In genomic region chr20:34637245-34638185, GRCh38 we compare ENCODE assay signal across 10 cellular contexts. TPM values are rescaled to one million over a fixed set of nuclear protein-coding genes. Genes with fewer than 3 reads are reported as not detected.
A peak's percentile ranks its signal among the peaks of the same experiment; 100 is the strongest.
DNase-seq lines count a peak whose midpoint lies in the region; ATAC-seq and TF ChIP-seq lines count a peak whose summit lies in the region.
"Had no signal": no experiment of that assay in that cellular context is flagged by ENCODE, and none has a peak within 500 bp of the region (broad histone marks: within the 10 kb centered on the region; RNA-seq: fewer than 3 reads in every experiment).

No MANE protein-coding gene starts in this region.

- H3K27ac ChIP-seq in muscle layer of colon (ENCODE audit: low read depth, low read length), result peak overlapping the region; percentile 19
- H3K27ac ChIP-seq: ovary had no signal

- no peaks in the 10 kb centered on the region for H3K27me3 ChIP-seq in muscle layer of colon (ENCODE audit: control insufficient read depth in 1 of 2, insufficient read depth in 2 of 2, low read length in 2 of 2)
- H3K27me3 ChIP-seq: ovary had no signal

- no peak for DNase-seq in WTC11 (ENCODE audit: low spot score)
- peak; percentile 96 for DNase-seq in fibroblast of peridontal ligament (ENCODE audit: extremely low read depth)
- DNase-seq in activated CD8-positive, alpha-beta memory T cell treated with anti-CD3 and anti-CD28 coated beads for 24 hours, result no peak
- DNase-seq in DMS153 treated with DMSO at 0.1 percent for 48 hours (lab: John Stamatoyannopoulos, UW; ENCODE audit: unreplicated experiment), result no peak
- DNase-seq in stimulated activated naive CD4-positive, alpha-beta T cell (lab: John Stamatoyannopoulos, UW), result no peak
- no peak for DNase-seq in cerebellar nuclear complex (lab: John Stamatoyannopoulos, UW)
- DNase-seq: activated T-cell treated with anti-CD3 and anti-CD28 coated beads, Interleukin-2, amount 50 U/mL, for 4 hours; NCI-H2171; ovary had no signal

- H3K4me3 Mint-ChIP-seq in WTC11, result no peak overlapping the region
- H3K4me3 Mint-ChIP-seq: activated T-cell treated with anti-CD3 and anti-CD28 coated beads, Interleukin-2, amount 50 U/mL, for 4 hours had no signal

- CTCF ChIA-PET in WTC11 (lab: Charles Lee), result no interaction called here

- H3K9me3 ChIP-seq in muscle layer of colon (ENCODE audit: low read length), result no peaks in the 10 kb centered on the region
- H3K9me3 ChIP-seq: ovary had no signal

- no peak overlapping the region for H3K4me3 ChIP-seq in muscle layer of colon (ENCODE audit: low read depth in 1 of 2, low read length in 2 of 2)
- H3K4me3 ChIP-seq: ovary had no signal

- H3K9ac ChIP-seq in muscle layer of colon (ENCODE audit: low read length), result no peak overlapping the region

- no peaks in the 10 kb centered on the region for H3K27me3 Mint-ChIP-seq in WTC11 (ENCODE audit: low read depth)

- peaks cover 24% of the 10 kb centered on the region for H3K36me3 Mint-ChIP-seq in WTC11

- POLR2A ChIA-PET in WTC11 (lab: Charles Lee), result no interaction called here

- peaks cover 7% of the 10 kb centered on the region for H3K36me3 ChIP-seq in muscle layer of colon (ENCODE audit: insufficient read depth, low read length)

- no peak for ATAC-seq in WTC11
- ATAC-seq: activated T-cell treated with anti-CD3 and anti-CD28 coated beads, Interleukin-2, amount 50 U/mL, for 4 hours had no signal

- TF ChIP-seq CTCF in WTC11 (IDR thresholded peaks at IDR 0.05), result no peak

- no peaks in the 10 kb centered on the region for H3K4me1 ChIP-seq in muscle layer of colon (ENCODE audit: insufficient read depth, low read length)

- no peaks in the 10 kb centered on the region for H3K9me3 Mint-ChIP-seq in WTC11
- H3K9me3 Mint-ChIP-seq: activated T-cell treated with anti-CD3 and anti-CD28 coated beads, Interleukin-2, amount 50 U/mL, for 4 hours had no signal

- no peak overlapping the region for H3K27ac Mint-ChIP-seq in WTC11

- H3K4me1 Mint-ChIP-seq in WTC11, result 0 out of 2 replicates have a peak, but pooled peaks cover 4% of the 10 kb centered on the region

TF ChIP-seq in WTC11, 78 proteins besides CTCF, POLR2A, EP300 and RAD21:
- TF ChIP-seq GABPB1 (CRISPR knock-in tag; IDR thresholded peaks at IDR 0.05) (peak; percentile 66), ETV6 (CRISPR knock-in tag; IDR thresholded peaks at IDR 0.05) (no peak)

RNA-seq across cellular contexts. Expression of gene PIGU, which starts 39.4 kb away (rescaled TPM):
- 24.8 to 31.7 TPM (median 28.7 TPM) in 3 replicates for total RNA-seq in WTC11 (2021)
